ENCODE assay signal across 10 cellular contexts in the genomic region with DNA sequence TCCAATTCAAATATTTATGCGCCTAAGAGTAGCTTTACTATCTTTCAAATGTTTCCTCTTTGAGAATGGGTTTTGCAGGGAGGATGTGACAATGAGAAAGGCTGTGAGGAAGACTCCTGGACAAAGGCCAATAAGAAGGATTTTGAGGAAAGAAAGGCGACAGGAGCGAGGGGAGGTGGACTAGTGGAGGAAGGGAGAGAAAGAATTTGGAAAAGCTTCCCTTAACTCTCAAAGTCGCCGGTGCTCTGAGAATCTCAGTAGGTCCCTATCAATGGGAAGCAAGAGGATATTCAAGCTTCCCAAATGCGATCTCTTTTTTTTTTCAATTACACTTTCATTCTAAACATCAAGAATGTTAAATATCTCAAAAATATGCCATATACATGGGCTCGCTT. TPM values are rescaled to one million over a fixed set of nuclear protein-coding genes. Genes with fewer than 3 reads are reported as not detected.
DNase-seq lines count a peak whose midpoint lies in the region; ATAC-seq and TF ChIP-seq lines count a peak whose summit lies in the region.
"Had no signal": no experiment of that assay in that cellular context is flagged by ENCODE, and none has a peak within 500 bp of the region (broad histone marks: within the 10 kb centered on the region; RNA-seq: fewer than 3 reads in every experiment).

No MANE protein-coding gene starts in this region.

- no peaks in the 10 kb centered on the region for H3K36me3 Mint-ChIP-seq in activated CD8-positive, alpha-beta memory T cell treated with anti-CD3 and anti-CD28 coated beads, Interleukin-2, amount 10 ng/mL, durations not matched to agents 7 days and 5 days
- H3K36me3 Mint-ChIP-seq in activated naive CD8-positive, alpha-beta T cell treated with anti-CD3 and anti-CD28 coated beads for 36 hours: no peaks in the 10 kb centered on the region
- no peaks in the 10 kb centered on the region for H3K36me3 Mint-ChIP-seq in immature natural killer cell

- H3K36me3 ChIP-seq in suprapubic skin: no peaks in the 10 kb centered on the region

- no peaks in the 10 kb centered on the region for H3K9me3 ChIP-seq in suprapubic skin

- H3K4me3 ChIP-seq in suprapubic skin: peak overlapping the region; percentile 47

- CTCF ChIA-PET in activated CD8-positive, alpha-beta memory T cell treated with anti-CD3 and anti-CD28 coated beads, Interleukin-2, amount 10 ng/mL, durations not matched to agents 7 days and 5 days (lab: Charles Lee): interaction anchor here (1.1 to 7.4 kb wide), 7 partner anchors 12 to 516 kb away, joined by 3 to 73 read pairs (median 4); a partner anchor contains a TSS

- H3K27me3 ChIP-seq in suprapubic skin: peaks cover 74% of the 10 kb centered on the region

- DNase-seq in activated CD8-positive, alpha-beta memory T cell treated with anti-CD3 and anti-CD28 coated beads, Interleukin-2, amount 10 ng/mL, durations not matched to agents 7 days and 5 days: no peak
- DNase-seq in activated CD8-positive, alpha-beta memory T cell treated with anti-CD3 and anti-CD28 coated beads, Interleukin-2, amount 50 U/mL, for 4 hours: no peak
- no peak for DNase-seq in activated naive CD8-positive, alpha-beta T cell treated with anti-CD3 and anti-CD28 coated beads for 36 hours
- DNase-seq in immature natural killer cell (no peak), suprapubic skin (ENCODE audit: low spot score in 2 of 2) (no peak), NCI-H345 treated with DMSO at 0.1 percent for 48 hours (lab: John Stamatoyannopoulos, UW; ENCODE audit: unreplicated experiment) (no peak), activated gamma-delta T cell treated with Interleukin-2 at 50 U/mL for 16 hours (no peak)
- DNase-seq: T1000 had no signal

- TF ChIP-seq EP300 in suprapubic skin (IDR thresholded peaks at IDR 0.05): no peak

- peaks cover 33% of the 10 kb centered on the region for H3K4me1 Mint-ChIP-seq in activated CD8-positive, alpha-beta memory T cell treated with anti-CD3 and anti-CD28 coated beads, Interleukin-2, amount 10 ng/mL, durations not matched to agents 7 days and 5 days
- peaks cover 28% of the 10 kb centered on the region for H3K4me1 Mint-ChIP-seq in activated naive CD8-positive, alpha-beta T cell treated with anti-CD3 and anti-CD28 coated beads for 36 hours
- H3K4me1 Mint-ChIP-seq in immature natural killer cell: peaks cover 28 to 46% of the 10 kb centered on the region in 2 donors

- no peak overlapping the region for H3K27ac ChIP-seq in suprapubic skin

- WGBS in suprapubic skin: 11% methylated on average over 7 of the region's 7 CpGs

- peaks cover 74% of the 10 kb centered on the region for H3K27me3 Mint-ChIP-seq in activated CD8-positive, alpha-beta memory T cell treated with anti-CD3 and anti-CD28 coated beads, Interleukin-2, amount 10 ng/mL, durations not matched to agents 7 days and 5 days
- H3K27me3 Mint-ChIP-seq in activated naive CD8-positive, alpha-beta T cell treated with anti-CD3 and anti-CD28 coated beads for 36 hours: peaks cover 88% of the 10 kb centered on the region
- H3K27me3 Mint-ChIP-seq in immature natural killer cell (ENCODE audit: low read depth in 3 of 3): peaks cover 29 to 41% (median 30%) of the 10 kb centered on the region in 3 donors

- ATAC-seq in activated CD8-positive, alpha-beta memory T cell treated with anti-CD3 and anti-CD28 coated beads, Interleukin-2, amount 10 ng/mL, durations not matched to agents 7 days and 5 days: no peak
- no peak for ATAC-seq in HG02571 (IDR thresholded peaks at IDR 0.05; ENCODE audit: unreplicated experiment)

- H3K4me1 ChIP-seq in suprapubic skin: peaks cover 32% of the 10 kb centered on the region

- no peak for TF ChIP-seq CTCF in suprapubic skin (IDR thresholded peaks at IDR 0.05)

- no peaks in the 10 kb centered on the region for H3K9me3 Mint-ChIP-seq in activated CD8-positive, alpha-beta memory T cell treated with anti-CD3 and anti-CD28 coated beads, Interleukin-2, amount 10 ng/mL, durations not matched to agents 7 days and 5 days (ENCODE audit: low read depth)
- no peaks in the 10 kb centered on the region for H3K9me3 Mint-ChIP-seq in activated naive CD8-positive, alpha-beta T cell treated with anti-CD3 and anti-CD28 coated beads for 36 hours
- H3K9me3 Mint-ChIP-seq in immature natural killer cell: peaks cover 0 to 2% (median 0%) of the 10 kb centered on the region in 6 donors

- H3K4me3 Mint-ChIP-seq in activated CD8-positive, alpha-beta memory T cell treated with anti-CD3 and anti-CD28 coated beads, Interleukin-2, amount 10 ng/mL, durations not matched to agents 7 days and 5 days: peak overlapping the region; percentile 54
- H3K4me3 Mint-ChIP-seq in activated naive CD8-positive, alpha-beta T cell treated with anti-CD3 and anti-CD28 coated beads for 36 hours: peak overlapping the region; percentile 69
- peak overlapping the region in 4 of 5 donors; percentile 12 to 62 (median 48) for H3K4me3 Mint-ChIP-seq in immature natural killer cell

- no peak overlapping the region for H3K27ac Mint-ChIP-seq in activated CD8-positive, alpha-beta memory T cell treated with anti-CD3 and anti-CD28 coated beads, Interleukin-2, amount 10 ng/mL, durations not matched to agents 7 days and 5 days
- no peak overlapping the region for H3K27ac Mint-ChIP-seq in activated naive CD8-positive, alpha-beta T cell treated with anti-CD3 and anti-CD28 coated beads for 36 hours
- no peak overlapping the region for H3K27ac Mint-ChIP-seq in immature natural killer cell

- TF ChIP-seq POLR2A in suprapubic skin (IDR thresholded peaks at IDR 0.05): no peak

RNA-seq across cellular contexts. Expression of a gene that starts 2.8 kb away (rescaled TPM):
- total RNA-seq in activated CD8-positive, alpha-beta memory T cell treated with anti-CD3 and anti-CD28 coated beads, Interleukin-2, amount 10 ng/mL, durations not matched to agents 7 days and 5 days: under 1 TPM; 0.53 to 0.75 TPM
- not detected for total RNA-seq in activated naive CD8-positive, alpha-beta T cell treated with anti-CD3 and anti-CD28 coated beads for 36 hours
- not detected for polyA plus RNA-seq in immature natural killer cell
- total RNA-seq in suprapubic skin: not detected
- total RNA-seq: left colon had no signal

RNA-seq across cellular contexts. Expression of a gene that starts 15.8 kb away (rescaled TPM):
- not detected for total RNA-seq in activated CD8-positive, alpha-beta memory T cell treated with anti-CD3 and anti-CD28 coated beads, Interleukin-2, amount 10 ng/mL, durations not matched to agents 7 days and 5 days
- total RNA-seq in activated naive CD8-positive, alpha-beta T cell treated with anti-CD3 and anti-CD28 coated beads for 36 hours: not detected
- not detected for polyA plus RNA-seq in immature natural killer cell
- 1 to 10 TPM; 5.1 to 7.9 (median 5.8) TPM for total RNA-seq in suprapubic skin

RNA-seq across cellular contexts. Expression of a gene that starts 51.3 kb away (rescaled TPM):
- total RNA-seq in activated CD8-positive, alpha-beta memory T cell treated with anti-CD3 and anti-CD28 coated beads, Interleukin-2, amount 10 ng/mL, durations not matched to agents 7 days and 5 days: under 1 TPM in 1 of 2 experiments, not detected in 1; 0.21 TPM
- total RNA-seq in activated naive CD8-positive, alpha-beta T cell treated with anti-CD3 and anti-CD28 coated beads for 36 hours: under 1 TPM; 0.31 to 0.32 TPM
- not detected for polyA plus RNA-seq in immature natural killer cell
- not detected for total RNA-seq in suprapubic skin

RNA-seq across cellular contexts. Expression of a gene that starts 57.6 kb away (rescaled TPM):
- under 1 TPM; 0.26 TPM for total RNA-seq in activated CD8-positive, alpha-beta memory T cell treated with anti-CD3 and anti-CD28 coated beads, Interleukin-2, amount 10 ng/mL, durations not matched to agents 7 days and 5 days
- under 1 TPM in 1 of 2 experiments, not detected in 1; 0.14 TPM for total RNA-seq in activated naive CD8-positive, alpha-beta T cell treated with anti-CD3 and anti-CD28 coated beads for 36 hours
- not detected for polyA plus RNA-seq in immature natural killer cell
- 1 to 10 TPM; 1.0 to 3.8 (median 2.4) TPM for total RNA-seq in suprapubic skin

Comparison
In these comparisons a context has a peak if more than half of its experiments do, and no peak if none do; other contexts are left out.
1. RNA of a gene that starts 15.8 kb away (total RNA-seq): 5.1 to 7.9 TPM in suprapubic skin; not detected in activated CD8-positive, alpha-beta memory T cell treated with anti-CD3 and anti-CD28 coated beads, Interleukin-2, amount 10 ng/mL, durations not matched to agents 7 days and 5 days and not detected in activated naive CD8-positive, alpha-beta T cell treated with anti-CD3 and anti-CD28 coated beads for 36 hours; every median in the first group is over 4 times any median in the second.
2. Peak in every context shown above with its lines, with median percentiles within 50 percentile points of each other: H3K4me3 Mint-ChIP-seq.